Comparison of ENCODE assay signal across 28 cellular contexts in the genomic region with DNA sequence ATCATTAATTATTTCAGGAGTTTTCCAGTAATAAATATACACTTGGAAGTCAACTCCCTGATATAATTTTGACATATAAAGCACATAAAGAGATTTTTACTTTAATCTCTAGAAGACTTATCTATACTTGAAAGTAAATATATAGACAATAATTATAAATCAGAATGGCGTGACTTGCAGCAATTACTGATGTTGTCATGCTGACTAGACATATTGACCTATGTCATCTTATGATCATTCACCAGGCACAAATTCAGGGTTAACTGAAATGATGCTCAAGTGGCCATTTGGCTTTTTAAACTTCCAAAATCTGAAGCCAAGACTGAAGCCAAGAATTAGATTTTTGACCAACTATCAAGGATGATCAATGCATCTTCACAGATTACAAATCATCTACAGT.
"Had no signal": no experiment of that assay in that cellular context is flagged by ENCODE, and none has a peak within 500 bp of the region (broad histone marks: within the 10 kb centered on the region; RNA-seq: fewer than 3 reads in every experiment).

No MANE protein-coding gene starts in this region.

- H3K4me3 Mint-ChIP-seq: dendritic cell treated with granulocyte-macrophage colony-stimulating factor and Interleukin-4, amounts not matched to agents 40 ng/mL and 50 ng/mL, for 4 days; effector memory CD8-positive, alpha-beta T cell; endodermal cell; mesothelial cell of epicardium; naive thymus-derived CD4-positive, alpha-beta T cell had no signal

- ATAC-seq: effector memory CD8-positive, alpha-beta T cell; esophagus mucosa; gastrocnemius medialis; heart right ventricle; left colon; left lung; left ventricle myocardium superior; lower lobe of right lung; mucosa of descending colon; naive thymus-derived CD4-positive, alpha-beta T cell had no signal

- FAIRE-seq: endometrium, kidney had no signal

- H3K36me3 ChIP-seq: colonic mucosa, esophagus squamous epithelium, gastrocnemius medialis, heart right ventricle, left lung, lower lobe of right lung had no signal

- H3K27ac Mint-ChIP-seq: dendritic cell treated with granulocyte-macrophage colony-stimulating factor and Interleukin-4, amounts not matched to agents 40 ng/mL and 50 ng/mL, for 4 days; effector memory CD8-positive, alpha-beta T cell; endodermal cell; mesothelial cell of epicardium; naive thymus-derived CD4-positive, alpha-beta T cell had no signal

- H3K4me3 ChIP-seq: colonic mucosa, esophagus squamous epithelium, gastrocnemius medialis, heart right ventricle, left lung, lower lobe of right lung, mucosa of descending colon had no signal

- H3K4me1 ChIP-seq: colonic mucosa, esophagus squamous epithelium, gastrocnemius medialis, heart right ventricle, left lung, lower lobe of right lung had no signal

- H3K9me3 Mint-ChIP-seq: dendritic cell treated with granulocyte-macrophage colony-stimulating factor and Interleukin-4, amounts not matched to agents 40 ng/mL and 50 ng/mL, for 4 days; effector memory CD8-positive, alpha-beta T cell; endodermal cell; mesothelial cell of epicardium; naive thymus-derived CD4-positive, alpha-beta T cell had no signal

- H3K27me3 ChIP-seq: colonic mucosa, esophagus squamous epithelium, gastrocnemius medialis, left lung had no signal

- H3K4me1 Mint-ChIP-seq: mesothelial cell of epicardium; naive thymus-derived CD4-positive, alpha-beta T cell had no signal

- H3K27ac ChIP-seq: colonic mucosa, epithelial cell of prostate, esophagus squamous epithelium, gastrocnemius medialis, heart right ventricle, left lung, lower lobe of right lung had no signal

- H3K9me3 ChIP-seq: colonic mucosa, esophagus squamous epithelium, gastrocnemius medialis, heart right ventricle, left lung, lower lobe of right lung, mucosa of descending colon had no signal

- DNase-seq: colonic mucosa; cortex of kidney; effector CD8-positive, alpha-beta T cell; effector memory CD8-positive, alpha-beta T cell; erythroblast; esophagus squamous epithelium; foreskin fibroblast; foreskin melanocyte; gastrocnemius medialis; glutamatergic neuron; head of caudate nucleus; heart right ventricle; hippocampal formation; kidney; kidney glomerular epithelial cell; left colon; left ventricle myocardium superior; lower lobe of right lung; mesenchymal stem cell; mucosa of descending colon; naive thymus-derived CD4-positive, alpha-beta T cell had no signal
